In the genomic region with DNA sequence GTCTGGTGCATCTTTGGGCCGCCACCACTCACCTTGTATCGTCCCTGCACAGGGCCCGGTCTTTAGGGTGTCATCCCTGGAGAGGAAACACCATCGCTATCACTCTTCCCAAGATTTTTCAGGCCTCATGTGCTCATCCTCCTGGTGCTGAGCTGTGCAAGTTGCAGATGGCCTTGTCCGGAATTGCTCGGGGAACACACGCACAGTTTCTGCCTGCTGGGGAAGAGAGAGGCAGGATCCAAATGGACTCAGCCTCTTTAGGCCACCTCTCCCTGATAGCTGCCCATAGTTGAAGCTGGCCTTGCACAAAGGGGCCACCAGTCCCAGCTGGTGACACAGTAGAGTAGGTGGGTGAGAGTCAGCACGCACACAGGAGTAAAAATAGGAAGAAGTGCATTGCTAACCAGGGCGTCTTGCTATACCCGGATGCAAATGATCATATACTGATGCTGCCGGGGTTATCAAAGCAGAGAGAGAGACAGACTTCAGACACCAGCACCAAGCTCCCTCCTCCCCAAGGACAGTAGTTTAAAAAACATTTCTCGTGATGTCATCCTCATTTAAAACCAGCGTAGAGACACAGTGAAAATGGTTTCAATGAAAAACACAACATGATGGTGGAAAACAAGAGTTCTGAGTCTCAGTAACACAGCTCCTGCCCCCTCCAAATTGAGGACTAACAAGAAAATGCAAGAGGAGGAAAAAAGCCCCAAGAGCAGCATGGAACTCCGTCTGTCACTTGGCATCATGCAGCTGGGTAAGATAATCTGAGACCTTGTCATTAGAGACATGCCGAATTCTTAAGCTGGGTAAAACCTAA, we compare ENCODE assay signal across 24 cellular contexts.
A peak's percentile ranks its signal among the peaks of the same experiment; 100 is the strongest.
DNase-seq lines count a peak whose midpoint lies in the region; ATAC-seq and TF ChIP-seq lines count a peak whose summit lies in the region.
"Had no signal": no experiment of that assay in that cellular context is flagged by ENCODE, and none has a peak within 500 bp of the region (broad histone marks: within the 10 kb centered on the region; RNA-seq: fewer than 3 reads in every experiment).

No MANE protein-coding gene starts in this region.

- H3K9me3 Mint-ChIP-seq in CD4-positive, alpha-beta T cell: no peaks in the 10 kb centered on the region
- no peaks in the 10 kb centered on the region for H3K9me3 Mint-ChIP-seq in T-cell
- H3K9me3 Mint-ChIP-seq: stimulated activated memory B cell treated with anti-CD40 and anti-IgM and Interleukin-4, amounts not matched to agents 10 μg/mL and 1 μg/mL and 100 μg/mL, for 72 hours had no signal

- no peak overlapping the region for H3K4me3 Mint-ChIP-seq in CD4-positive, alpha-beta T cell
- H3K4me3 Mint-ChIP-seq in T-cell: peak overlapping the region in 1 of 3 donors; percentile 32
- H3K4me3 Mint-ChIP-seq: stimulated activated memory B cell treated with anti-CD40 and anti-IgM and Interleukin-4, amounts not matched to agents 10 μg/mL and 1 μg/mL and 100 μg/mL, for 72 hours had no signal

- no peak overlapping the region for H3K9ac ChIP-seq in fibroblast of lung (ENCODE audit: insufficient read depth, low read length)
- H3K9ac ChIP-seq: GM23248 had no signal

- peak overlapping the region; percentile 81 for H3K27ac Mint-ChIP-seq in CD4-positive, alpha-beta T cell
- peak overlapping the region; percentile 54 to 73 for H3K27ac Mint-ChIP-seq in T-cell
- H3K27ac Mint-ChIP-seq: stimulated activated memory B cell treated with anti-CD40 and anti-IgM and Interleukin-4, amounts not matched to agents 10 μg/mL and 1 μg/mL and 100 μg/mL, for 72 hours had no signal

- CTCF ChIA-PET in CD4-positive, alpha-beta T cell (lab: Charles Lee): no interaction called here
- CTCF ChIA-PET in T-cell (lab: Charles Lee): no interaction called here

- no peak overlapping the region for H3K4me2 ChIP-seq in fibroblast of lung (ENCODE audit: extremely low read depth, insufficient read depth, low read length)

- H3K27me3 ChIP-seq in CD4-positive, alpha-beta T cell (ENCODE audit: control insufficient read depth, insufficient read depth, low read length): no peaks in the 10 kb centered on the region
- no peaks in the 10 kb centered on the region for H3K27me3 ChIP-seq in fibroblast of lung (ENCODE audit: control insufficient read depth, insufficient read depth, low read length)
- no peaks in the 10 kb centered on the region for H3K27me3 ChIP-seq in SJCRH30
- H3K27me3 ChIP-seq: colonic mucosa, esophagus muscularis mucosa, sigmoid colon had no signal

- peaks cover 28% of the 10 kb centered on the region for H3K4me1 Mint-ChIP-seq in CD4-positive, alpha-beta T cell (ENCODE audit: low read depth)
- H3K4me1 Mint-ChIP-seq in T-cell: peaks cover 9 to 28% (median 21%) of the 10 kb centered on the region in 3 donors
- H3K4me1 Mint-ChIP-seq: stimulated activated memory B cell treated with anti-CD40 and anti-IgM and Interleukin-4, amounts not matched to agents 10 μg/mL and 1 μg/mL and 100 μg/mL, for 72 hours had no signal

- no peak for DNase-seq in CD4-positive, alpha-beta T cell
- DNase-seq in GM12865 (ENCODE audit: low read depth): peak; percentile 18
- DNase-seq in T-cell: no peak
- no peak for DNase-seq in fibroblast of lung (ENCODE audit: low read depth in 2 of 2)
- no peak for DNase-seq in SJCRH30
- no peak for DNase-seq in DMS53 treated with DMSO at 0.1 percent for 48 hours (lab: John Stamatoyannopoulos, UW; ENCODE audit: unreplicated experiment)
- no peak for DNase-seq in LoVo (ENCODE audit: low spot score)
- DNase-seq: activated CD8-positive, alpha-beta memory T cell treated with anti-CD3 and anti-CD28 coated beads for 24 hours; activated T-cell treated with anti-CD3 and anti-CD28 coated beads, Interleukin-2, amount 50 U/mL, for 1 hour; Caco-2; colonic mucosa; foreskin melanocyte; IMR-90; NCI-H2029 treated with DMSO at 0.1 percent for 48 hours; sigmoid colon; stimulated activated CD4-positive, alpha-beta T cell treated with anti-CD3 and anti-CD28 coated beads, Interleukin-4, amount 100 ng/mL, for 4 hours; substantia nigra; T-helper 2 cell had no signal

- peak overlapping the region; percentile 27 for H2AFZ ChIP-seq in fibroblast of lung (ENCODE audit: low read length)
- H2AFZ ChIP-seq: GM23248 had no signal

- peak; percentile 48 for ATAC-seq in CD4-positive, alpha-beta T cell (ENCODE audit: poor library complexity)
- ATAC-seq in T-cell (replicated peaks in 1 of 4) (peak in 2 of 4 experiments; percentile 58 to 69), HG02610 (IDR thresholded peaks at IDR 0.05; ENCODE audit: unreplicated experiment) (no peak)
- ATAC-seq: SK-N-SH treated with all-trans-retinoic acid at 6 μM for 48 hours; stimulated activated memory B cell treated with anti-CD40 and anti-IgM and Interleukin-4, amounts not matched to agents 10 μg/mL and 1 μg/mL and 100 μg/mL, for 72 hours had no signal

- H3K4me3 ChIP-seq in GM12865 (ENCODE audit: low read depth, low read length) (no peak overlapping the region), fibroblast of lung (replicated peaks in 1 of 4; ENCODE audit: control extremely low read depth in 1 of 4, insufficient read depth in 1 of 4, low read depth in 3 of 4, low read length in 4 of 4) (no peak overlapping the region), SJCRH30 (no peak overlapping the region)
- H3K4me3 ChIP-seq: colonic mucosa, esophagus muscularis mucosa, GM23248, prostate gland, sigmoid colon had no signal

- no peak overlapping the region for H3K27ac ChIP-seq in CD4-positive, alpha-beta T cell (ENCODE audit: low read depth, low read length)
- H3K27ac ChIP-seq in fibroblast of lung (ENCODE audit: insufficient read depth, low read length) (no peak overlapping the region), SJCRH30 (no peak overlapping the region)
- H3K27ac ChIP-seq: colonic mucosa, esophagus muscularis mucosa, GM23248, prostate gland, sigmoid colon had no signal

- no peaks in the 10 kb centered on the region for H3K27me3 Mint-ChIP-seq in CD4-positive, alpha-beta T cell
- H3K27me3 Mint-ChIP-seq in T-cell: peaks cover 0 to under 1% of the 10 kb centered on the region in 2 donors

- H4K20me1 ChIP-seq in fibroblast of lung (ENCODE audit: control insufficient read depth, extremely low read depth, insufficient read depth, low read length): no peaks in the 10 kb centered on the region

- intact Hi-C loops in CD4-positive, alpha-beta T cell (cut with DNase I, micrococcal nuclease): no loop called here

- no peak for TF ChIP-seq CTCF in CD4-positive, alpha-beta T cell (IDR thresholded peaks at IDR 0.05)
- TF ChIP-seq CTCF in GM12865 (IDR thresholded peaks at IDR 0.05; ENCODE audit: insufficient read depth, low read depth, low read length, missing control alignments) (no peak), fibroblast of lung (conservative IDR thresholded peaks at IDR 0.05 in 1 of 2, IDR thresholded peaks at IDR 0.05 in 1 of 2; ENCODE audit: low read depth in 1 of 2, low read length in 2 of 2) (no peak)

- H3K9me3 ChIP-seq in CD4-positive, alpha-beta T cell (ENCODE audit: control insufficient read depth, low read length): no peaks in the 10 kb centered on the region
- H3K9me3 ChIP-seq in fibroblast of lung (ENCODE audit: control insufficient read depth, insufficient read depth, low read depth, low read length) (no peaks in the 10 kb centered on the region), SJCRH30 (replicated peaks) (no peaks in the 10 kb centered on the region)
- H3K9me3 ChIP-seq: Caco-2, colonic mucosa, esophagus muscularis mucosa, prostate gland, sigmoid colon had no signal

- H3K36me3 Mint-ChIP-seq in CD4-positive, alpha-beta T cell (ENCODE audit: low read depth): no peaks in the 10 kb centered on the region
- H3K36me3 Mint-ChIP-seq in T-cell: no peaks in the 10 kb centered on the region
- H3K36me3 Mint-ChIP-seq: stimulated activated memory B cell treated with anti-CD40 and anti-IgM and Interleukin-4, amounts not matched to agents 10 μg/mL and 1 μg/mL and 100 μg/mL, for 72 hours had no signal

- H3K4me1 ChIP-seq in fibroblast of lung (ENCODE audit: control insufficient read depth, extremely low read depth, insufficient read depth, low read length) (no peaks in the 10 kb centered on the region), SJCRH30 (no peaks in the 10 kb centered on the region)
- H3K4me1 ChIP-seq: Caco-2, colonic mucosa, esophagus muscularis mucosa, prostate gland, sigmoid colon had no signal

- no peaks in the 10 kb centered on the region for H3K79me2 ChIP-seq in fibroblast of lung (ENCODE audit: control insufficient read depth, insufficient read depth, low read length)

- H3K36me3 ChIP-seq in fibroblast of lung (ENCODE audit: control insufficient read depth, insufficient read depth, low read length) (no peaks in the 10 kb centered on the region), SJCRH30 (no peaks in the 10 kb centered on the region)
- H3K36me3 ChIP-seq: colonic mucosa, esophagus muscularis mucosa, prostate gland, sigmoid colon had no signal

- POLR2A ChIA-PET in CD4-positive, alpha-beta T cell (lab: Charles Lee): interaction anchor here (1.2 kb wide), 1 partner anchor 141 kb away, joined by 5 read pairs; no protein-coding TSS in a partner anchor
- POLR2A ChIA-PET in T-cell (lab: Charles Lee): interaction anchor here in 1 of 2 donors (0.7 kb wide), 1 partner anchor 79 kb away, joined by 3 read pairs; no protein-coding TSS in a partner anchor
